In the genomic region with DNA sequence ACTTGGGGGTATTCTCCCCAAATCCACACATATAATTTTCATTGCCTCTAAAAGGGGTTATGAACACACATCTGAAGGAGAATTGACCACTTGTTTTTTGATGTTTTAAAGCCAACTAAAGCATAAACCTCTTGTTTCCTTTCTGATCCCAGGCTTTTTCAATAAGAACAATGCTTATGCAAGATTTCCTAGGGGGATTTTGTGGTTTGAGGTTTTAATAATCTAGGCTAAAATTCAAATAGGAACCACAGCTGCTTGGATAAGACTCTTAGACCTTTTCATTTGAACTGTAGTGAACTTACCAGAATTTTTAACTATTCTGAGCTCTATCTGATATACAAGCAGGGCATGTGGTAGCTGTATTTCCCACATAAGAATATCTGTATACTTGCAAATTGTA, we compare ENCODE assay signal across 13 cellular contexts.
A peak's percentile ranks its signal among the peaks of the same experiment; 100 is the strongest.
DNase-seq lines count a peak whose midpoint lies in the region; ATAC-seq, FAIRE-seq and TF ChIP-seq lines count a peak whose summit lies in the region.
"Had no signal": no experiment of that assay in that cellular context is flagged by ENCODE, and none has a peak within 500 bp of the region (broad histone marks: within the 10 kb centered on the region; RNA-seq: fewer than 3 reads in every experiment).

No MANE protein-coding gene starts in this region.

- H3K9ac ChIP-seq in BLaER1 treated with 17β-estradiol and CSF1 and Interleukin-3, amounts not matched to agents 10 nM and 100 nM: no peak overlapping the region
- H3K9ac ChIP-seq in skeletal muscle tissue (ENCODE audit: low read depth in 1 of 3, low read length in 3 of 3) (no peak overlapping the region), HepG2 (ENCODE audit: insufficient read depth, low read depth, low read length) (no peak overlapping the region)

- H3K9me3 ChIP-seq in BLaER1 treated with 17β-estradiol and CSF1 and Interleukin-3, amounts not matched to agents 10 nM and 100 nM (replicated peaks in 1 of 11): peaks cover 0 to 6% (median 0%) of the 10 kb centered on the region in 11 experiments; a peak in 1 of 22 replicates
- H3K9me3 ChIP-seq in adrenal gland (replicated peaks in 1 of 3): no peaks in the 10 kb centered on the region
- no peaks in the 10 kb centered on the region for H3K9me3 ChIP-seq in skeletal muscle tissue (ENCODE audit: control insufficient read depth in 3 of 3, low read length in 3 of 3)
- no peaks in the 10 kb centered on the region for H3K9me3 ChIP-seq in HepG2 (ENCODE audit: low read length)
- H3K9me3 ChIP-seq in CD4-positive, alpha-beta memory T cell (ENCODE audit: control insufficient read depth in 1 of 2, low read length in 2 of 2): no peaks in the 10 kb centered on the region

- no peaks in the 10 kb centered on the region for H3K36me3 Mint-ChIP-seq in CD4-positive, alpha-beta memory T cell
- H3K36me3 Mint-ChIP-seq: activated naive CD8-positive, alpha-beta T cell treated with anti-CD3 and anti-CD28 coated beads for 36 hours had no signal

- CTCF ChIA-PET in HepG2 (lab: Yijun Ruan, JAX; ENCODE audit: low intra/inter-chr PET ratio, low total read pairs): no interaction called here
- CTCF ChIA-PET in CD4-positive, alpha-beta memory T cell (lab: Charles Lee; ENCODE audit: partially characterized antibody): no interaction called here

- POLR2A ChIA-PET in HepG2 (lab: Yijun Ruan, JAX): no interaction called here
- POLR2A ChIA-PET in CD4-positive, alpha-beta memory T cell (lab: Charles Lee; ENCODE audit: partially characterized antibody): no interaction called here

- H3K4me1 ChIP-seq in BLaER1 treated with 17β-estradiol and CSF1 and Interleukin-3, amounts not matched to agents 10 nM and 100 nM: peaks cover 14 to 34% (median 23%) of the 10 kb centered on the region in 10 experiments
- H3K4me1 ChIP-seq in adrenal gland (replicated peaks in 1 of 2): peaks cover 6 to 31% of the 10 kb centered on the region in 2 donors
- H3K4me1 ChIP-seq in foreskin keratinocyte: peaks cover 20% of the 10 kb centered on the region
- H3K4me1 ChIP-seq in skeletal muscle tissue (ENCODE audit: control insufficient read depth in 3 of 3, insufficient read depth in 3 of 3, low read length in 3 of 3): peaks cover 0 to 7% (median 0%) of the 10 kb centered on the region in 3 donors
- no peaks in the 10 kb centered on the region for H3K4me1 ChIP-seq in HepG2 (ENCODE audit: insufficient read depth, low read length)
- no peaks in the 10 kb centered on the region for H3K4me1 ChIP-seq in CD4-positive, alpha-beta memory T cell (ENCODE audit: insufficient read depth, low read length)

- TF ChIP-seq RAD21 in HepG2 (CRISPR knock-in tag; IDR thresholded peaks at IDR 0.05): no peak

- H3K4me3 ChIP-seq in BLaER1 treated with 17β-estradiol and CSF1 and Interleukin-3, amounts not matched to agents 10 nM and 100 nM: no peak overlapping the region
- H3K4me3 ChIP-seq in adrenal gland (no peak overlapping the region), skeletal muscle tissue (ENCODE audit: low read length in 3 of 3) (no peak overlapping the region), HepG2 (replicated peaks in 1 of 3; ENCODE audit: insufficient read depth in 1 of 3, low read depth in 2 of 3, low read length in 3 of 3) (no peak overlapping the region)
- H3K4me3 ChIP-seq in CD4-positive, alpha-beta memory T cell (ENCODE audit: low read length in 2 of 2): no peak overlapping the region

- H3K36me3 ChIP-seq in BLaER1 treated with 17β-estradiol and CSF1 and Interleukin-3, amounts not matched to agents 10 nM and 100 nM: no peaks in the 10 kb centered on the region
- no peaks in the 10 kb centered on the region for H3K36me3 ChIP-seq in adrenal gland (replicated peaks in 1 of 2)
- no peaks in the 10 kb centered on the region for H3K36me3 ChIP-seq in skeletal muscle tissue (ENCODE audit: control insufficient read depth in 3 of 3, insufficient read depth in 3 of 3, low read length in 3 of 3)
- H3K36me3 ChIP-seq in HepG2 (replicated peaks in 1 of 2; ENCODE audit: control insufficient read depth in 1 of 2, insufficient read depth in 2 of 2, low read length in 2 of 2): no peaks in the 10 kb centered on the region
- no peaks in the 10 kb centered on the region for H3K36me3 ChIP-seq in CD4-positive, alpha-beta memory T cell (ENCODE audit: insufficient read depth, low read length)

- H3K27ac Mint-ChIP-seq in CD4-positive, alpha-beta memory T cell: no peak overlapping the region
- H3K27ac Mint-ChIP-seq: activated CD4-positive, alpha-beta memory T cell treated with anti-CD3 and anti-CD28 coated beads, Interleukin-2, amount 10 ng/mL, durations not matched to agents 7 days and 5 days; activated naive CD8-positive, alpha-beta T cell treated with anti-CD3 and anti-CD28 coated beads for 36 hours; B cell had no signal

- TF ChIP-seq CTCF in adrenal gland (IDR thresholded peaks at IDR 0.05): no peak
- no peak for TF ChIP-seq CTCF in foreskin keratinocyte (conservative IDR thresholded peaks at IDR 0.05)
- no peak for TF ChIP-seq CTCF in HepG2 (CRISPR knock-in tag; IDR thresholded peaks at IDR 0.05)

- intact Hi-C loops in adrenal gland (cut with DNase I) (no loop called here), HepG2 (cut with micrococcal nuclease; ENCODE audit: unreplicated experiment) (no loop called here)
- intact Hi-C loops in CD4-positive, alpha-beta memory T cell (cut with micrococcal nuclease): no loop called here

- peaks cover 0 to 4% (median under 1%) of the 10 kb centered on the region in 8 donors for H3K9me3 Mint-ChIP-seq in CD4-positive, alpha-beta memory T cell
- H3K9me3 Mint-ChIP-seq: activated CD4-positive, alpha-beta memory T cell treated with anti-CD3 and anti-CD28 coated beads, Interleukin-2, amount 10 ng/mL, durations not matched to agents 7 days and 5 days; activated naive CD8-positive, alpha-beta T cell treated with anti-CD3 and anti-CD28 coated beads for 36 hours had no signal

- no peak overlapping the region for H3K4me3 Mint-ChIP-seq in CD4-positive, alpha-beta memory T cell
- H3K4me3 Mint-ChIP-seq: activated CD4-positive, alpha-beta memory T cell treated with anti-CD3 and anti-CD28 coated beads, Interleukin-2, amount 10 ng/mL, durations not matched to agents 7 days and 5 days; activated naive CD8-positive, alpha-beta T cell treated with anti-CD3 and anti-CD28 coated beads for 36 hours; B cell had no signal

- no TSS peak for BruUV-seq in HepG2 (replicated peaks; lab: Mats Ljungman, UMichigan)

- TF ChIP-seq POLR2A in adrenal gland (IDR thresholded peaks at IDR 0.05): no peak
- no peak for TF ChIP-seq POLR2A in HepG2 (IDR thresholded peaks at IDR 0.05; ENCODE audit: insufficient read depth in 1 of 2, low read depth in 2 of 2, low read length in 2 of 2)

- no peak for FAIRE-seq in HepG2 (lab: Jason Lieb, UNC)

- H3K27me3 ChIP-seq in BLaER1 treated with 17β-estradiol and CSF1 and Interleukin-3, amounts not matched to agents 10 nM and 100 nM: no peaks in the 10 kb centered on the region
- no peaks in the 10 kb centered on the region for H3K27me3 ChIP-seq in adrenal gland
- H3K27me3 ChIP-seq in foreskin keratinocyte: no peaks in the 10 kb centered on the region
- no peaks in the 10 kb centered on the region for H3K27me3 ChIP-seq in skeletal muscle tissue (ENCODE audit: control insufficient read depth in 3 of 3, insufficient read depth in 3 of 3, low read length in 3 of 3)
- H3K27me3 ChIP-seq in HepG2 (ENCODE audit: control insufficient read depth in 1 of 2, insufficient read depth in 2 of 2, low read length in 2 of 2): no peaks in the 10 kb centered on the region
- no peaks in the 10 kb centered on the region for H3K27me3 ChIP-seq in CD4-positive, alpha-beta memory T cell (ENCODE audit: insufficient read depth, low read length)

- TF ChIP-seq EP300 in HepG2 (IDR thresholded peaks at IDR 0.05; ENCODE audit: low read depth in 2 of 2, low read length in 2 of 2) (no peak), HepG2 (CRISPR knock-in tag; IDR thresholded peaks at IDR 0.05; ENCODE audit: borderline replicate concordance) (no peak)

- H3K27ac ChIP-seq in BLaER1 treated with 17β-estradiol and CSF1 and Interleukin-3, amounts not matched to agents 10 nM and 100 nM: peak overlapping the region in 5 of 11 experiments; percentile 28 to 52 (median 50); a peak in 4 of 22 replicates
- H3K27ac ChIP-seq in adrenal gland (peak overlapping the region in 4 of 5 donors; percentile 38 to 79 (median 68)), foreskin keratinocyte (peak overlapping the region; percentile 70), skeletal muscle tissue (ENCODE audit: low read depth, low read length) (peak overlapping the region; percentile 58), HepG2 (ENCODE audit: extremely low read length, insufficient read depth, low read length) (no peak overlapping the region)
- no peak overlapping the region for H3K27ac ChIP-seq in CD4-positive, alpha-beta memory T cell (ENCODE audit: low read depth, low read length)

- H4K20me1 ChIP-seq in BLaER1 treated with 17β-estradiol and CSF1 and Interleukin-3, amounts not matched to agents 10 nM and 100 nM: no peaks in the 10 kb centered on the region
- H4K20me1 ChIP-seq in HepG2 (ENCODE audit: insufficient read depth, low read length): no peaks in the 10 kb centered on the region

- no peaks in the 10 kb centered on the region for H3K79me2 ChIP-seq in HepG2 (ENCODE audit: insufficient read depth, low read length)

- in situ Hi-C loops in HepG2 (cut with HindIII; ENCODE audit: extremely low pct_ligation_motif_present, low pct_unique_long_range_greater_than_20kb): no loop called here

- H3K4me1 Mint-ChIP-seq in CD4-positive, alpha-beta memory T cell: no peaks in the 10 kb centered on the region
- H3K4me1 Mint-ChIP-seq: activated CD4-positive, alpha-beta memory T cell treated with anti-CD3 and anti-CD28 coated beads, Interleukin-2, amount 10 ng/mL, durations not matched to agents 7 days and 5 days had no signal

- peak overlapping the region in 10 of 11 experiments; percentile 50 to 78 (median 66); a peak in 18 of 22 replicates for H3K4me2 ChIP-seq in BLaER1 treated with 17β-estradiol and CSF1 and Interleukin-3, amounts not matched to agents 10 nM and 100 nM
- H3K4me2 ChIP-seq in HepG2 (ENCODE audit: low read depth, low read length): no peak overlapping the region

- H2AFZ ChIP-seq in HepG2 (ENCODE audit: low read length): no peak overlapping the region

- H3K27me3 Mint-ChIP-seq in CD4-positive, alpha-beta memory T cell: no peaks in the 10 kb centered on the region
- H3K27me3 Mint-ChIP-seq: activated CD4-positive, alpha-beta memory T cell treated with anti-CD3 and anti-CD28 coated beads, Interleukin-2, amount 10 ng/mL, durations not matched to agents 7 days and 5 days; activated naive CD8-positive, alpha-beta T cell treated with anti-CD3 and anti-CD28 coated beads for 36 hours; B cell had no signal

- no peak for DNase-seq in adrenal gland
- peak in 1 of 2 donors; percentile 30 for DNase-seq in foreskin keratinocyte
- no peak for DNase-seq in HepG2 (ENCODE audit: low spot score)
- DNase-seq in CD4-positive, alpha-beta memory T cell: no peak
- DNase-seq in stimulated activated CD4-positive, alpha-beta T cell treated with anti-CD3 and anti-CD28 coated beads, Interleukin-4, amount 100 ng/mL, for 4 hours: no peak
- DNase-seq: activated CD4-positive, alpha-beta memory T cell treated with anti-CD3 and anti-CD28 coated beads, Interleukin-2, amount 10 ng/mL, durations not matched to agents 7 days and 5 days; activated naive CD8-positive, alpha-beta T cell treated with anti-CD3 and anti-CD28 coated beads for 36 hours; GOT3; NCI-H524 had no signal

- ATAC-seq in foreskin keratinocyte (no peak), HG03108 (IDR thresholded peaks at IDR 0.05; ENCODE audit: unreplicated experiment) (no peak), HepG2 (no peak)

TF ChIP-seq in HepG2, 621 proteins besides CTCF, POLR2A, EP300 and RAD21 (continues in another document):
- no peak for TF ChIP-seq KLF16 (CRISPR knock-in tag; IDR thresholded peaks at IDR 0.05)

Comparison
In these comparisons a context has a peak if more than half of its experiments do, and no peak if none do; other contexts are left out.
1. H3K27ac ChIP-seq: peak in adrenal gland (4 of 5), foreskin keratinocyte (single experiment) and skeletal muscle tissue (single experiment); none in HepG2 (single experiment) and CD4-positive, alpha-beta memory T cell (single experiment).